Comparison of ENCODE assay signal across 8 cellular contexts in the genomic region with DNA sequence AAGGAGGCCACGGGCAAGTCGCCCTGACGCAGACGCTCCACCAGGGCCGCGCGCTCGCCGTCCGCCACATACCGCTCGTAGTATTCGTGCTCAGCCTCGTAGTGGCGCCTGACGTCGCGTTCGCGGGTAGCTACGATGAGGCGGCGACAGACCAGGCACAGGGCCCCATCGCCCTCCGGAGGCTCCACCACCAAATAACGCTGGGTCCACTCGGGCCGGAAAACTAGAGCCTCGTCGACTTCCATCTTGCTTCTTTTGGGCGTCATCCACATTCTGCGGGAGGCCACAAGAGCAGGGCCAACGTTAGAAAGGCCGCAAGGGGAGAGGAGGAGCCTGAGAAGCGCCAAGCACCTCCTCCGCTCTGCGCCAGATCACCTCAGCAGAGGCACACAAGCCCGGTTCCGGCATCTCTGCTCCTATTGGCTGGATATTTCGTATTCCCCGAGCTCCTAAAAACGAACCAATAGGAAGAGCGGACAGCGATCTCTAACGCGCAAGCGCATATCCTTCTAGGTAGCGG. TPM values are rescaled to one million over a fixed set of nuclear protein-coding genes. Genes with fewer than 3 reads are reported as not detected.
DNase-seq lines count a peak whose midpoint lies in the region; ATAC-seq, FAIRE-seq and TF ChIP-seq lines count a peak whose summit lies in the region.

TSS of gene EPM2AIP1 (minus strand) at position 326 of the 520 bp plus-strand sequence. CDS start at position 272, 54 bp downstream.

- peaks cover 0 to 2% of the 10 kb centered on the region in 2 experiments for H3K36me3 ChIP-seq in endothelial cell of umbilical vein (ENCODE audit: control insufficient read depth in 2 of 2, extremely low read depth in 1 of 2, insufficient read depth in 2 of 2, low read length in 2 of 2)

- FAIRE-seq in endothelial cell of umbilical vein (lab: Jason Lieb, UNC): no peak

- in situ Hi-C loops in SK-MEL-5 (cut with HindIII; ENCODE audit: low pct_unique_long_range_greater_than_20kb, low sequenced_read_pairs): no loop called here

- CTCF ChIA-PET in endothelial cell of umbilical vein (lab: Charles Lee): interaction anchor here (0.7 to 1.7 kb wide), 6 partner anchors 23 to 221 kb away, joined by 3 to 15 read pairs (median 4); no protein-coding TSS in a partner anchor

- intact Hi-C loops in activated CD4-positive, alpha-beta T cell treated with anti-CD3 and anti-CD28 coated beads, Interleukin-2, amount 10 ng/mL, durations not matched to agents 24 days and 14 days (cut with micrococcal nuclease): loop anchor here (1.0 to 2.0 kb wide), 5 partner anchors 35 to 1144 kb away; partner anchors contain the start of gene ACAA1
- intact Hi-C loops in endothelial cell of umbilical vein (cut with micrococcal nuclease): loop anchor here (1.0 to 5.0 kb wide), 4 partner anchors 48 to 959 kb away; partner anchors contain the start of gene TRANK1

- peak within 1 kb of the TSS; percentile 95 for H3K9ac ChIP-seq in endothelial cell of umbilical vein (replicated peaks; ENCODE audit: extremely low read depth, insufficient read depth, low read length)

- TF ChIP-seq CTCF in endothelial cell of umbilical vein (IDR thresholded peaks at IDR 0.05; ENCODE audit: extremely low read depth in 1 of 2, insufficient read depth in 1 of 2, low read depth in 1 of 2, low read length in 2 of 2): peak in 1 of 2 donors; percentile 40

- no peak within 1 kb of the TSS for H3K4me3 Mint-ChIP-seq in activated CD4-positive, alpha-beta T cell treated with anti-CD3 and anti-CD28 coated beads, Interleukin-2, amount 10 ng/mL, durations not matched to agents 24 days and 14 days
- H3K4me3 Mint-ChIP-seq in naive thymus-derived CD8-positive, alpha-beta T cell: no peak within 1 kb of the TSS

- peaks cover 2% of the 10 kb centered on the region for H4K20me1 ChIP-seq in endothelial cell of umbilical vein (replicated peaks; ENCODE audit: control insufficient read depth, extremely low read depth, insufficient read depth, low read length)

- peak within 1 kb of the TSS; percentile 97 for H3K4me2 ChIP-seq in endothelial cell of umbilical vein (ENCODE audit: insufficient read depth, low read length)

- peaks cover 4% of the 10 kb centered on the region for H3K9me3 Mint-ChIP-seq in activated CD4-positive, alpha-beta T cell treated with anti-CD3 and anti-CD28 coated beads, Interleukin-2, amount 10 ng/mL, durations not matched to agents 24 days and 14 days
- H3K9me3 Mint-ChIP-seq in naive thymus-derived CD8-positive, alpha-beta T cell: peaks cover 0 to 8% (median 3%) of the 10 kb centered on the region in 9 donors

- no peaks in the 10 kb centered on the region for H3K9me1 ChIP-seq in endothelial cell of umbilical vein (replicated peaks; ENCODE audit: control insufficient read depth, extremely low read depth, insufficient read depth, low read length)

- no peak for DNase-seq in activated CD4-positive, alpha-beta T cell treated with anti-CD3 and anti-CD28 coated beads, Interleukin-2, amount 10 ng/mL, durations not matched to agents 24 days and 14 days
- no peak for DNase-seq in activated CD4-positive, alpha-beta T cell treated with anti-CD3 and anti-CD28 coated beads, Interleukin-2, amount 50 U/mL, for 4 hours
- DNase-seq in SK-MEL-5 (ENCODE audit: low read depth, low spot score) (no peak), endothelial cell of umbilical vein (ENCODE audit: low read depth, low spot score) (no peak), SK-N-DZ (ENCODE audit: low spot score) (no peak), NCI-H1105 treated with DMSO at 0.1 percent for 48 hours (lab: John Stamatoyannopoulos, UW) (no peak)
- peak in 4 of 10 donors; percentile 57 to 100 (median 94) for DNase-seq in naive thymus-derived CD8-positive, alpha-beta T cell

- peak within 1 kb of the TSS; percentile 32 to 89 (median 76) for H3K4me3 ChIP-seq in endothelial cell of umbilical vein (replicated peaks in 1 of 3; ENCODE audit: insufficient read depth in 1 of 3, low read depth in 1 of 3, low read length in 3 of 3)

- POLR2A ChIA-PET in endothelial cell of umbilical vein (lab: Charles Lee): interaction anchor here (0.8 kb wide), 2 partner anchors 190 to 251 kb away, joined by 3 to 4 read pairs; no protein-coding TSS in a partner anchor
- POLR2A ChIA-PET in naive thymus-derived CD8-positive, alpha-beta T cell (lab: Charles Lee): interaction anchor here (0.9 to 2.9 kb wide), 14 partner anchors 10 to 248 kb away, joined by 3 to 35 read pairs (median 4); partner anchors contain the start of gene TRANK1

- H2AFZ ChIP-seq in endothelial cell of umbilical vein (ENCODE audit: low read depth, low read length): peak within 1 kb of the TSS; percentile 77

- BruUV-seq in endothelial cell of umbilical vein (replicated peaks; lab: Mats Ljungman, UMichigan): no TSS peak

- dilution Hi-C loops in endothelial cell of umbilical vein (cut with MboI; ENCODE audit: extremely low pct_ligation_motif_present, low sequenced_read_pairs): no loop called here

- no peaks in the 10 kb centered on the region for H3K27me3 ChIP-seq in endothelial cell of umbilical vein (ENCODE audit: control insufficient read depth in 2 of 2, insufficient read depth in 2 of 2, low read length in 2 of 2)

- no peaks in the 10 kb centered on the region for H3K27me3 Mint-ChIP-seq in activated CD4-positive, alpha-beta T cell treated with anti-CD3 and anti-CD28 coated beads, Interleukin-2, amount 10 ng/mL, durations not matched to agents 24 days and 14 days
- no peaks in the 10 kb centered on the region for H3K27me3 Mint-ChIP-seq in naive thymus-derived CD8-positive, alpha-beta T cell

- peaks cover 43% of the 10 kb centered on the region for H3K4me1 Mint-ChIP-seq in activated CD4-positive, alpha-beta T cell treated with anti-CD3 and anti-CD28 coated beads, Interleukin-2, amount 10 ng/mL, durations not matched to agents 24 days and 14 days
- peaks cover 16 to 41% (median 29%) of the 10 kb centered on the region in 4 donors for H3K4me1 Mint-ChIP-seq in naive thymus-derived CD8-positive, alpha-beta T cell

- peaks cover 49% of the 10 kb centered on the region for H3K4me1 ChIP-seq in endothelial cell of umbilical vein (ENCODE audit: control insufficient read depth, extremely low read depth, insufficient read depth, low read length)

- no peak within 1 kb of the TSS for H3K27ac Mint-ChIP-seq in activated CD4-positive, alpha-beta T cell treated with anti-CD3 and anti-CD28 coated beads, Interleukin-2, amount 10 ng/mL, durations not matched to agents 24 days and 14 days
- no peak within 1 kb of the TSS for H3K27ac Mint-ChIP-seq in naive thymus-derived CD8-positive, alpha-beta T cell

- ATAC-seq in HG02840 (IDR thresholded peaks at IDR 0.05; ENCODE audit: low FRiP score, unreplicated experiment): peak; percentile 87
- peak; percentile 84 to 86 for ATAC-seq in naive thymus-derived CD8-positive, alpha-beta T cell

- peak; percentile 69 for TF ChIP-seq POLR2A in endothelial cell of umbilical vein (IDR thresholded peaks at IDR 0.05; ENCODE audit: low read depth, low read length)

- H3K36me3 Mint-ChIP-seq in activated CD4-positive, alpha-beta T cell treated with anti-CD3 and anti-CD28 coated beads, Interleukin-2, amount 10 ng/mL, durations not matched to agents 24 days and 14 days (ENCODE audit: low read depth): peaks cover 43% of the 10 kb centered on the region
- peaks cover 9 to 40% (median 33%) of the 10 kb centered on the region in 3 donors for H3K36me3 Mint-ChIP-seq in naive thymus-derived CD8-positive, alpha-beta T cell

- peak within 1 kb of the TSS; percentile 97 for H3K27ac ChIP-seq in endothelial cell of umbilical vein (ENCODE audit: insufficient read depth, low read depth, low read length)

- H3K9me3 ChIP-seq in endothelial cell of umbilical vein (replicated peaks; ENCODE audit: control insufficient read depth, insufficient read depth, low read length): no peaks in the 10 kb centered on the region

- H3K79me2 ChIP-seq in endothelial cell of umbilical vein (ENCODE audit: control insufficient read depth, insufficient read depth, low read length): peaks cover 46% of the 10 kb centered on the region

TF ChIP-seq in endothelial cell of umbilical vein, 7 proteins besides CTCF, POLR2A, EP300 and RAD21:
- TF ChIP-seq POLR2AphosphoS5 (IDR thresholded peaks at IDR 0.05; ENCODE audit: insufficient read depth, low read depth, low read length): peak; percentile 61
- no peak for TF ChIP-seq JUN (IDR thresholded peaks at IDR 0.05; ENCODE audit: borderline replicate concordance, insufficient read depth, insufficient read length, low read depth)
TF ChIP-seq in endothelial cell of umbilical vein: peak in this region for 1.

RNA-seq across cellular contexts. Expression of gene EPM2AIP1, which starts in this region (rescaled TPM):
- total RNA-seq in activated CD4-positive, alpha-beta T cell treated with anti-CD3 and anti-CD28 coated beads, Interleukin-2, amount 10 ng/mL, durations not matched to agents 24 days and 14 days: 15.8 TPM in 2 replicates
- total RNA-seq in SK-MEL-5 (2014; rRNA removed; shearing (Covaris generic)): 11.6 and 15.8 TPM in 2 replicates
- polyA plus RNA-seq in SK-MEL-5 (2015; cell fraction: cytosol; rRNA removed): 6.4 and 9.5 TPM in 2 replicates
- 76.7 and 90.4 TPM in 2 replicates for polyA plus RNA-seq in SK-MEL-5 (2015; cell fraction: nucleus; rRNA removed)
- 13.9 and 15.1 TPM in 2 replicates for total RNA-seq in endothelial cell of umbilical vein
- polyA plus RNA-seq in endothelial cell of umbilical vein: 4.5 and 5.4 TPM in 2 replicates
- 3.2 and 3.8 TPM in 2 replicates for polyA plus RNA-seq in endothelial cell of umbilical vein (2011; cell fraction: cytosol; rRNA removed)
- polyA plus RNA-seq in endothelial cell of umbilical vein (2011; cell fraction: nucleus; rRNA removed): 7.8 and 13.7 TPM in 2 replicates
- polyA plus RNA-seq in endothelial cell of umbilical vein (2012): 5.9 and 8.0 TPM in 2 replicates
- polyA minus RNA-seq in endothelial cell of umbilical vein: 14.0 and 18.3 TPM in 2 replicates
- polyA minus RNA-seq in endothelial cell of umbilical vein (2011; cell fraction: cytosol; rRNA and poly(A)+ RNA removed): 7.6 TPM
- polyA minus RNA-seq in endothelial cell of umbilical vein (2011; cell fraction: nucleus; rRNA and poly(A)+ RNA removed): 16.1 and 22.5 TPM in 2 replicates
- total RNA-seq in naive thymus-derived CD8-positive, alpha-beta T cell: 10 to 100 TPM; 43.3 to 43.5 TPM
- 1 to 10 TPM; 5.1 to 6.1 (median 5.2) TPM for polyA plus RNA-seq in naive thymus-derived CD8-positive, alpha-beta T cell
- polyA plus RNA-seq in SK-N-DZ (2014; cell fraction: cytosol; rRNA removed): 15.4 and 16.0 TPM in 2 replicates
- polyA plus RNA-seq in SK-N-DZ (2014; cell fraction: nucleus; rRNA removed): 25.8 and 32.6 TPM in 2 replicates
